In the genomic region with DNA sequence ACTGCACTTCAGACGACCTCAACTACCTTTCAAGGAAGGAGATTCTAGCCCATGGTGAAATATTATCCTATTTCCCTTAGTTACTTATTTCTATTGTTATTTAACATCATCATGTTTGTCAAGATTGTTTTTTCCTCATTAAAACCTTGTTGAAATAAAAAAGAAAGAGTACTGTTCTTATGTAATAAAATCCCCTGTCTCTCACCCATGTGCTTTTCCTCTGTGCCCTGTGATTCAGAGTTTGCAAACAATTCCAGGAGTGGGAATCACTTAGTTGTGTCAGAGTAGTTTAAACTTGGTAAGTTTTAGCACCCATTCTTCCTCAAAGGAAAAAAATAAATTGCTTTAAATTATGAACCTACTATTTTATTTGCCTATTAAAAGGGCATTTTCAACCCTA, we compare ENCODE assay signal across 19 cellular contexts. TPM values are rescaled to one million over a fixed set of nuclear protein-coding genes. Genes with fewer than 3 reads are reported as not detected.
DNase-seq lines count a peak whose midpoint lies in the region; TF ChIP-seq lines count a peak whose summit lies in the region.
"Had no signal": no experiment of that assay in that cellular context is flagged by ENCODE, and none has a peak within 500 bp of the region (broad histone marks: within the 10 kb centered on the region; RNA-seq: fewer than 3 reads in every experiment).

No MANE protein-coding gene starts in this region.

- peak overlapping the region; percentile 3 for H3K4me2 ChIP-seq in GM23248 (ENCODE audit: unreplicated experiment)
- H3K4me2 ChIP-seq in H9 (ENCODE audit: insufficient read depth, insufficient read length, low read length) = no peak overlapping the region
- H3K4me2 ChIP-seq: BLaER1 treated with 17β-estradiol and CSF1 and Interleukin-3, amounts not matched to agents 10 nM and 100 nM had no signal

- H4K91ac ChIP-seq in H9 (ENCODE audit: insufficient read length, low read depth, low read length) = no peak overlapping the region

- intact Hi-C loops in A673 (cut with micrococcal nuclease; ENCODE audit: unreplicated experiment) (no loop called here), esophagus squamous epithelium (cut with DNase I) (no loop called here), colonic mucosa (cut with DNase I) (no loop called here)

- H3K27me3 Mint-ChIP-seq in H9 (ENCODE audit: low read depth) = no peaks in the 10 kb centered on the region
- H3K27me3 Mint-ChIP-seq: CD4-positive, CD25-positive, alpha-beta regulatory T cell had no signal

- no peaks in the 10 kb centered on the region for H3K9me2 ChIP-seq in GM23248 (ENCODE audit: insufficient read depth)

- H3K4me1 Mint-ChIP-seq in H9 = no peaks in the 10 kb centered on the region
- H3K4me1 Mint-ChIP-seq: CD4-positive, CD25-positive, alpha-beta regulatory T cell had no signal

- TF ChIP-seq POLR2A in esophagus squamous epithelium (IDR thresholded peaks at IDR 0.05) = no peak

- H3K79me2 ChIP-seq in GM23248 (ENCODE audit: insufficient read depth) (no peaks in the 10 kb centered on the region), H9 (ENCODE audit: insufficient read depth, low read length) (no peaks in the 10 kb centered on the region)

- no peaks in the 10 kb centered on the region for H3K23me2 ChIP-seq in H9 (ENCODE audit: insufficient read length, low read depth, low read length, poor library complexity, severe bottlenecking)

- no peak overlapping the region for H3K14ac ChIP-seq in H9 (ENCODE audit: insufficient read depth, low read length)

- H4K20me1 ChIP-seq in GM23248 (ENCODE audit: insufficient read depth) = no peaks in the 10 kb centered on the region
- no peaks in the 10 kb centered on the region for H4K20me1 ChIP-seq in H9 (ENCODE audit: control insufficient read depth, insufficient read depth, insufficient read length)
- H4K20me1 ChIP-seq: BLaER1 treated with 17β-estradiol and CSF1 and Interleukin-3, amounts not matched to agents 10 nM and 100 nM had no signal

- H4K5ac ChIP-seq in H9 (ENCODE audit: insufficient read length, low read depth, low read length) = no peak overlapping the region

- no peaks in the 10 kb centered on the region for H3K36me3 Mint-ChIP-seq in H9 (ENCODE audit: insufficient read depth in 1 of 3, low read depth in 3 of 3)
- H3K36me3 Mint-ChIP-seq: CD4-positive, CD25-positive, alpha-beta regulatory T cell had no signal

- no peak overlapping the region for H2BK5ac ChIP-seq in H9 (ENCODE audit: insufficient read length, low read length)

- H3K4me1 ChIP-seq in A673 (ENCODE audit: insufficient read depth, low read length, poor library complexity, severe bottlenecking) = peaks cover 23% of the 10 kb centered on the region
- H3K4me1 ChIP-seq in GM23248 (ENCODE audit: insufficient read depth) = peaks cover 13% of the 10 kb centered on the region; the same call in 1 of the 2 replicates
- no peaks in the 10 kb centered on the region for H3K4me1 ChIP-seq in esophagus squamous epithelium
- H3K4me1 ChIP-seq in colonic mucosa = no peaks in the 10 kb centered on the region
- H3K4me1 ChIP-seq in H9 (ENCODE audit: insufficient read depth, low read length) = no peaks in the 10 kb centered on the region
- H3K4me1 ChIP-seq: BLaER1 treated with 17β-estradiol and CSF1 and Interleukin-3, amounts not matched to agents 10 nM and 100 nM had no signal

- no TSS peak for BruUV-seq in A673 (replicated peaks; lab: Mats Ljungman, UMichigan)

- H3K9me3 ChIP-seq in A673 (ENCODE audit: low read depth, low read length, poor library complexity, severe bottlenecking) (no peaks in the 10 kb centered on the region), GM23248 (ENCODE audit: low read depth) (no peaks in the 10 kb centered on the region), esophagus squamous epithelium (no peaks in the 10 kb centered on the region), colonic mucosa (no peaks in the 10 kb centered on the region), H9 (ENCODE audit: control insufficient read depth, low read depth, low read length) (no peaks in the 10 kb centered on the region)
- H3K9me3 ChIP-seq: BLaER1 treated with 17β-estradiol and CSF1 and Interleukin-3, amounts not matched to agents 10 nM and 100 nM; HAP-1 had no signal

- H4K8ac ChIP-seq in H9 (replicated peaks; ENCODE audit: insufficient read length, low read depth, low read length) = no peak overlapping the region

- no peaks in the 10 kb centered on the region for H3K9me3 Mint-ChIP-seq in H9
- H3K9me3 Mint-ChIP-seq: CD4-positive, CD25-positive, alpha-beta regulatory T cell had no signal

- H3K4me3 ChIP-seq in A673 (ENCODE audit: low read depth, low read length, poor library complexity, severe bottlenecking) (no peak overlapping the region), GM23248 (no peak overlapping the region), epithelial cell of esophagus (ENCODE audit: low read length) (no peak overlapping the region), esophagus squamous epithelium (no peak overlapping the region), colonic mucosa (no peak overlapping the region)
- H3K4me3 ChIP-seq: BLaER1 treated with 17β-estradiol and CSF1 and Interleukin-3, amounts not matched to agents 10 nM and 100 nM; HAP-1 had no signal

- no peak for TF ChIP-seq CTCF in A673 (conservative IDR thresholded peaks at IDR 0.05; ENCODE audit: low read depth, low read length)
- no peak for TF ChIP-seq CTCF in epithelial cell of esophagus (IDR thresholded peaks at IDR 0.05; ENCODE audit: insufficient read depth, low read depth, low read length, missing control alignments)
- TF ChIP-seq CTCF in esophagus squamous epithelium (IDR thresholded peaks at IDR 0.05) = no peak
- no peak for TF ChIP-seq CTCF in colonic mucosa (IDR thresholded peaks at IDR 0.05)
- TF ChIP-seq CTCF in H9 (conservative IDR thresholded peaks at IDR 0.05) = no peak

- H3K36me3 ChIP-seq in A673 (ENCODE audit: insufficient read depth, low read length, poor library complexity, severe bottlenecking) (no peaks in the 10 kb centered on the region), GM23248 (ENCODE audit: low read depth) (no peaks in the 10 kb centered on the region), esophagus squamous epithelium (no peaks in the 10 kb centered on the region), colonic mucosa (no peaks in the 10 kb centered on the region)
- H3K36me3 ChIP-seq: BLaER1 treated with 17β-estradiol and CSF1 and Interleukin-3, amounts not matched to agents 10 nM and 100 nM; HAP-1 had no signal

- H3K79me1 ChIP-seq in H9 (ENCODE audit: insufficient read depth, low read depth, low read length, poor library complexity, severe bottlenecking) = no peaks in the 10 kb centered on the region

- no peak overlapping the region for H3K4ac ChIP-seq in H9 (ENCODE audit: low read depth, low read length)

- H3K18ac ChIP-seq in H9 (ENCODE audit: insufficient read length, low read depth, low read length) = no peak overlapping the region

- H3K56ac ChIP-seq in H9 (ENCODE audit: insufficient read length, low read depth, low read length) = no peak overlapping the region

- POLR2A ChIA-PET in A673 (lab: Charles Lee; ENCODE audit: low non-redundant PET) = no interaction called here

- no peak overlapping the region for H2BK20ac ChIP-seq in H9 (ENCODE audit: low read depth, low read length, poor library complexity, severe bottlenecking)

- no peak for DNase-seq in A673 (ENCODE audit: low spot score)
- DNase-seq in GM23248 = peak; percentile 42
- peak; percentile 21 for DNase-seq in epithelial cell of esophagus (ENCODE audit: low read depth)
- DNase-seq in kidney tubule cell (ENCODE audit: low spot score) = peak; percentile 39
- DNase-seq in esophagus squamous epithelium (lab: John Stamatoyannopoulos, UW) = no peak
- no peak for DNase-seq in colonic mucosa
- DNase-seq in H9 = no peak
- DNase-seq in HPDE6-E6E7 (ENCODE audit: extremely low spot score) = no peak
- DNase-seq: 8988T; ACHN; Calu3; CD4-positive, CD25-positive, alpha-beta regulatory T cell; DMS153; DMS79 treated with DMSO at 0.1 percent for 48 hours; EL; GDM1; GOT3 had no signal

- H2BK120ac ChIP-seq in H9 (ENCODE audit: low read depth, low read length, poor library complexity, severe bottlenecking) = no peak overlapping the region

- H3K9ac ChIP-seq in GM23248 (no peak overlapping the region), colonic mucosa (ENCODE audit: low read depth in 2 of 2, low read length in 2 of 2) (no peak overlapping the region), H9 (ENCODE audit: extremely low read depth, insufficient read length, low read length) (no peak overlapping the region)
- H3K9ac ChIP-seq: BLaER1 treated with 17β-estradiol and CSF1 and Interleukin-3, amounts not matched to agents 10 nM and 100 nM had no signal

- in situ Hi-C loops in GM23248 (cut with MboI) = no loop called here

- no peak overlapping the region for H3K27ac Mint-ChIP-seq in H9
- H3K27ac Mint-ChIP-seq: CD4-positive, CD25-positive, alpha-beta regulatory T cell had no signal

- no peak overlapping the region for H2AK5ac ChIP-seq in H9 (ENCODE audit: insufficient read length, low read length)

- CTCF ChIA-PET in A673 (lab: Charles Lee) = no interaction called here

- H2BK15ac ChIP-seq in H9 (ENCODE audit: low read depth, low read length) = no peak overlapping the region

- no peak overlapping the region for H3K4me3 Mint-ChIP-seq in H9
- H3K4me3 Mint-ChIP-seq: CD4-positive, CD25-positive, alpha-beta regulatory T cell had no signal

- H2BK12ac ChIP-seq in H9 (ENCODE audit: insufficient read length, low read depth, low read length) = no peak overlapping the region

- H3T11ph ChIP-seq in H9 (ENCODE audit: low read length) = no peak overlapping the region

- H3K27ac ChIP-seq in A673 (ENCODE audit: low read depth, low read length, poor library complexity, severe bottlenecking) (peak overlapping the region; percentile 33), GM23248 (peak overlapping the region; percentile 13; the same call in 1 of the 2 replicates), esophagus squamous epithelium (no peak overlapping the region), colonic mucosa (no peak overlapping the region), H9 (ENCODE audit: insufficient read length, low read depth, low read length) (no peak overlapping the region)
- H3K27ac ChIP-seq: BLaER1 treated with 17β-estradiol and CSF1 and Interleukin-3, amounts not matched to agents 10 nM and 100 nM had no signal

- H3K23ac ChIP-seq in H9 (ENCODE audit: insufficient read length, low read depth, low read length) = no peak overlapping the region

- H2AFZ ChIP-seq in GM23248 (peak overlapping the region; percentile 36; the same call in 1 of the 2 replicates), H9 (ENCODE audit: low read length) (no peak overlapping the region)

- no peaks in the 10 kb centered on the region; the same call in 1 of the 2 replicates for H3F3A ChIP-seq in GM23248 (ENCODE audit: insufficient read depth)

- H3K27me3 ChIP-seq in A673 (replicated peaks; ENCODE audit: insufficient read depth, low read depth, low read length, poor library complexity) = no peaks in the 10 kb centered on the region
- no peaks in the 10 kb centered on the region for H3K27me3 ChIP-seq in GM23248 (replicated peaks; ENCODE audit: insufficient read depth)
- no peaks in the 10 kb centered on the region for H3K27me3 ChIP-seq in esophagus squamous epithelium
- H3K27me3 ChIP-seq in colonic mucosa = no peaks in the 10 kb centered on the region
- H3K27me3 ChIP-seq in H9 (ENCODE audit: insufficient read depth, low read length) = no peaks in the 10 kb centered on the region
- H3K27me3 ChIP-seq: BLaER1 treated with 17β-estradiol and CSF1 and Interleukin-3, amounts not matched to agents 10 nM and 100 nM had no signal

- WGBS in GM23248 (ENCODE audit: low coverage in 1 of 2, low lambda C conversion rate in 2 of 2, missing lambda C conversion rate in 2 of 2), 2 experiments = 42 to 50% methylated on average over 1 of the region's 1 CpG
- WGBS in esophagus squamous epithelium, 2 donors = 38 to 44% methylated on average over 1 of the region's 1 CpG
- no CpG with 5 or more reads among the region's 1 CpG for WGBS in H9 (ENCODE audit: extremely low coverage, insufficient read length, low lambda C conversion rate)

RNA-seq across cellular contexts. Expression of a gene that starts 43.5 kb away (rescaled TPM):
- total RNA-seq in A673 (2021) = 37.5 and 40.6 TPM in 2 replicates
- total RNA-seq in GM23248 (2014; rRNA removed; shearing (Covaris generic)) = not detected in 2 replicates
- polyA plus RNA-seq in GM23248 (2016; fragmentation: Nextera tagmentation; extraction: Ambion mirVana) = not detected in 2 replicates
- under 1 TPM in 3 of 4 donors, not detected in 1; 0.04 to 0.57 (median 0.35) TPM for total RNA-seq in esophagus squamous epithelium
- under 1 TPM; 0.05 to 0.07 TPM for total RNA-seq in colonic mucosa
- total RNA-seq in H9 (2021) = 0.04 and 0.22 TPM in 2 replicates
- total RNA-seq: CD4-positive, CD25-positive, alpha-beta regulatory T cell had no signal
- polyA plus RNA-seq: CD4-positive, CD25-positive, alpha-beta regulatory T cell had no signal

Comparison
In these comparisons a context has a peak if more than half of its experiments do, and no peak if none do; other contexts are left out.
1. DNase-seq: peak in GM23248 (single experiment), epithelial cell of esophagus (single experiment) and kidney tubule cell (single experiment); none in A673 (single experiment), esophagus squamous epithelium (single experiment), colonic mucosa (single experiment), H9 (single experiment) and HPDE6-E6E7 (single experiment).
2. H3K27ac ChIP-seq: peak in A673 (single experiment) and GM23248 (single experiment); none in esophagus squamous epithelium (0 of 4), colonic mucosa (single experiment) and H9 (single experiment).
3. RNA of a gene that starts 43.5 kb away (total RNA-seq): 37.5 to 40.6 TPM in A673; 0.04 to 0.57 TPM in esophagus squamous epithelium, 0.05 to 0.07 TPM in colonic mucosa, 0.04 to 0.22 TPM in H9 and not detected in GM23248; every median in the first group is over 10 times any median in the second.